In the genomic region with DNA sequence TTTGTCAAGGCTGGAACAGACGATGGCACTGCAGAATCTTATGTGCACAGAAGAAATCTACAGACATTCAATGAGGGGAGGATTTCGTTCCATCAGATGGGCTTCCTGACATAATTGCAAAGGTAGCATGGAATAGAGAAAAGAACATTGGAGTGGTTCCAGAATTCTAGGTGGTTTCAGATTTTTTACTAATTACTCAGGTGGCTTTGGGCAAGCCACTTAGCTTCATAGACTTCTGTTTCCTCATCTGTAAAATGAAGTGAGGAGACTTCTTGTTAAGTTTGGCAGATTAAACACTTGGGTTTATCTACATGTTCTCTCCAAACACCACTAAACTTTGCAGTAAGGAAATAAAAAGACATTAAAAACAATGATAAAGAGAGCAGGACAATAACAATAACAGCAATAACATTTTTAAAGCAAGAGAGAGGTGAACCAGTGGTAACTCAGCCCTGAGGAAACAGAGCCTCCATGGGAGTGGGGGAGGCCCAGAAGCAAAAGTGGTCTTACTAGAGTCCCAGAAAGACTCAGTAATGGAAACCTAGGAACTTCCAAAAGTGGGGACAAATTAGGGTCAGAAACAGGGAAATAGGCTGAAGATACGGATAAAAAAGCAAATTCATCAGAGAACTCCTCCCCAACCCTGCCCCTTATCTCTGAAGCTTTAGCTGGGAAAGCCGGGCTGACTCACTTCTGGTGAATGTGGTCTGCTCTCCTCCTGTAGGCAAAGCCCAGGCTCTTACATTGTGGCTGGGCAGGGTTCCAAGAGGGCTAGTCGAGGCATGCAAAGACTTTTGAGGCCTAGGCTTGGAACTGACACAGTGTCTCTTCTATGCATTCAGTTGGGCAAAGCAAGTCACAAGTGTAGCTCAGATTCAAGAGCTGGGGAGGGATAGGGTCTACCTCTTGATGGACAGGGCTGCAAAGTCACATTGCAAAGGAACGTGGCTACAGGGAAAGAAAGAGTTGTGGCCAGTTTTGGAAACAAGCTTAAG, we compare ENCODE assay signal across 8 cellular contexts. TPM values are rescaled to one million over a fixed set of nuclear protein-coding genes. Genes with fewer than 3 reads are reported as not detected.
DNase-seq lines count a peak whose midpoint lies in the region; ATAC-seq, FAIRE-seq and TF ChIP-seq lines count a peak whose summit lies in the region.

No MANE protein-coding gene starts in this region.

- H3K4me3 ChIP-seq in A549: no peak overlapping the region
- H3K4me3 ChIP-seq in coronary artery: no peak overlapping the region
- H3K4me3 ChIP-seq in ovary: no peak overlapping the region

- TF ChIP-seq EP300 in A549 (IDR thresholded peaks at IDR 0.05) (no peak; a peak in 1 of 5 replicates), ovary (IDR thresholded peaks at IDR 0.05) (no peak)

- peaks cover 21% of the 10 kb centered on the region for H3K4me1 ChIP-seq in A549
- H3K4me1 ChIP-seq in ovary (ENCODE audit: insufficient read depth): peaks cover 2% of the 10 kb centered on the region

- H3K4me1 Mint-ChIP-seq in T-helper 2 cell treated with Interferon-gamma antibody and Interleukin-4, amounts not matched to agents 5 μg/mL and 100 μg/mL, for 36 hours (ENCODE audit: low read depth): peaks cover 47% of the 10 kb centered on the region

- peak overlapping the region; percentile 74 to 88 for H3K27ac ChIP-seq in A549
- H3K27ac ChIP-seq in coronary artery: peak overlapping the region in 1 of 2 donors; percentile 12
- no peak overlapping the region for H3K27ac ChIP-seq in ovary

- DNase-seq in A549 (ENCODE audit: low read depth in 1 of 2, low spot score in 1 of 2) (peak; percentile 54 to 71), HT1080 (ENCODE audit: low read depth) (peak; percentile 94), coronary artery (ENCODE audit: low spot score) (peak; percentile 83), ovary (peak; percentile 40 to 62 (median 48)), NCI-H2029 (lab: John Stamatoyannopoulos, UW) (no peak), NCI-H1930 (lab: John Stamatoyannopoulos, UW) (no peak)
- DNase-seq in T-helper 2 cell treated with Interferon-gamma antibody and Interleukin-4, amounts not matched to agents 5 μg/mL and 100 μg/mL, for 36 hours (ENCODE audit: low spot score): peak; percentile 41

- peak; percentile 28 for FAIRE-seq in A549 (lab: Jason Lieb, UNC)

- TF ChIP-seq POLR2A in A549 (IDR thresholded peaks at IDR 0.05; ENCODE audit: low read length) (no peak), ovary (IDR thresholded peaks at IDR 0.05) (no peak)

- H3K36me3 Mint-ChIP-seq in T-helper 2 cell treated with Interferon-gamma antibody and Interleukin-4, amounts not matched to agents 5 μg/mL and 100 μg/mL, for 36 hours (ENCODE audit: low read depth): no peaks in the 10 kb centered on the region

- H3K9me3 ChIP-seq in A549: no peaks in the 10 kb centered on the region
- H3K9me3 ChIP-seq in ovary: no peaks in the 10 kb centered on the region

- WGBS in A549 (ENCODE audit: missing lambda C conversion rate): 47% methylated on average over 6 of the region's 6 CpGs
- WGBS in ovary, 3 donors: 42 to 46% (median 44%) methylated on average over 6 of the region's 6 CpGs

- peak overlapping the region; percentile 83 for H3K27ac Mint-ChIP-seq in T-helper 2 cell treated with Interferon-gamma antibody and Interleukin-4, amounts not matched to agents 5 μg/mL and 100 μg/mL, for 36 hours

- H3K4me2 ChIP-seq in A549: peak overlapping the region; percentile 71

- H3K27me3 ChIP-seq in ovary: no peaks in the 10 kb centered on the region

- ATAC-seq in A549: peak; percentile 81 to 95; a peak in 5 of 6 replicates
- ATAC-seq in GM18909 (IDR thresholded peaks at IDR 0.05; ENCODE audit: poor library complexity, unreplicated experiment): peak; percentile 41

- TF ChIP-seq CTCF in A549 (IDR thresholded peaks at IDR 0.05) (no peak), coronary artery (IDR thresholded peaks at IDR 0.05) (no peak), ovary (IDR thresholded peaks at IDR 0.05) (no peak)

- H3K27me3 Mint-ChIP-seq in T-helper 2 cell treated with Interferon-gamma antibody and Interleukin-4, amounts not matched to agents 5 μg/mL and 100 μg/mL, for 36 hours (ENCODE audit: low read depth): no peaks in the 10 kb centered on the region

- intact Hi-C loops in ovary (cut with DNase I): loop anchor here in 2 of 4 donors (5.0 kb wide), 1 partner anchor 968 kb away; a partner anchor contains a TSS

- H3K9me3 Mint-ChIP-seq in T-helper 2 cell treated with Interferon-gamma antibody and Interleukin-4, amounts not matched to agents 5 μg/mL and 100 μg/mL, for 36 hours: no peaks in the 10 kb centered on the region

- H3K36me3 ChIP-seq in ovary: no peaks in the 10 kb centered on the region

- CTCF ChIA-PET in A549 (lab: Yijun Ruan, JAX): interaction anchor here (0.6 to 8.0 kb wide), 11 partner anchors 10 to 969 kb away, joined by 3 to 119 read pairs (median 6); a partner anchor contains a TSS

- TF ChIP-seq RAD21 in A549 (conservative IDR thresholded peaks at IDR 0.05 in 1 of 2, IDR thresholded peaks at IDR 0.05 in 1 of 2): peak; percentile 20 to 31; a peak in 1 of 5 replicates

- POLR2A ChIA-PET in A549 (lab: Yijun Ruan, JAX): interaction anchor here (1.0 kb wide), 1 partner anchor 965 kb away, joined by 3 read pairs; a partner anchor contains a TSS

- H3K4me3 Mint-ChIP-seq in T-helper 2 cell treated with Interferon-gamma antibody and Interleukin-4, amounts not matched to agents 5 μg/mL and 100 μg/mL, for 36 hours: peak overlapping the region; percentile 69

TF ChIP-seq in A549, 52 proteins besides CTCF, POLR2A, EP300 and RAD21:
- TF ChIP-seq SMC3 (IDR thresholded peaks at IDR 0.05): peak; percentile 12; the same call in 1 of the 3 replicates
- TF ChIP-seq HOXA7 (CRISPR knock-in tag; IDR thresholded peaks at IDR 0.05): no peak
- no peak for TF ChIP-seq NR3C1 (IDR thresholded peaks at IDR 0.05)
- TF ChIP-seq FOXS1 (CRISPR knock-in tag; IDR thresholded peaks at IDR 0.05): no peak
- no peak for TF ChIP-seq TP53 (CRISPR knock-in tag; IDR thresholded peaks at IDR 0.05)
- TF ChIP-seq JUN (IDR thresholded peaks at IDR 0.05): peak in 1 of 2 experiments; percentile 58; a peak in 2 of 5 replicates
- TF ChIP-seq, protein P1, sequence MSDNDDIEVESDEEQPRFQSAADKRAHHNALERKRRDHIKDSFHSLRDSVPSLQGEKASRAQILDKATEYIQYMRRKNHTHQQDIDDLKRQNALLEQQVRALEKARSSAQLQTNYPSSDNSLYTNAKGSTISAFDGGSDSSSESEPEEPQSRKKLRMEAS (IDR thresholded peaks at IDR 0.05): peak; percentile 54; the same call in 1 of the 2 replicates
- TF ChIP-seq ZNF302 (CRISPR knock-in tag; IDR thresholded peaks at IDR 0.05): no peak
- TF ChIP-seq, protein P2, sequence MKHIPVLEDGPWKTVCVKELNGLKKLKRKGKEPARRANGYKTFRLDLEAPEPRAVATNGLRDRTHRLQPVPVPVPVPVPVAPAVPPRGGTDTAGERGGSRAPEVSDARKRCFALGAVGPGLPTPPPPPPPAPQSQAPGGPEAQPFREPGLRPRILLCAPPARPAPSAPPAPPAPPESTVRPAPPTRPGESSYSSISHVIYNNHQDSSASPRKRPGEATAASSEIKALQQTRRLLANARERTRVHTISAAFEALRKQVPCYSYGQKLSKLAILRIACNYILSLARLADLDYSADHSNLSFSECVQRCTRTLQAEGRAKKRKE (CRISPR knock-in tag; IDR thresholded peaks at IDR 0.05; ENCODE audit: low read depth): no peak
- TF ChIP-seq JUNB (IDR thresholded peaks at IDR 0.05): peak; percentile 32; the same call in 1 of the 2 replicates
- no peak for TF ChIP-seq POLR2AphosphoS2 (conservative IDR thresholded peaks at IDR 0.05; ENCODE audit: low read length)
- no peak; the same call in 1 of the 2 replicates for TF ChIP-seq FOSL2 (IDR thresholded peaks at IDR 0.05)
- peak; percentile 65 for TF ChIP-seq FOSL2 (CRISPR knock-in tag; IDR thresholded peaks at IDR 0.05)

RNA-seq across cellular contexts. Expression of a gene that starts 11.8 kb away (rescaled TPM):
- polyA plus RNA-seq in A549 (2011; rRNA removed) (0.06 TPM in 1 of 2 replicates, not detected in the other), A549 (2017; fragmentation: RNase III; extraction: RNeasy Plus Mini Kit Qiagen cat#74134 plus additional on column Dnase treatment) (0.06 to 0.11 TPM (median 0.09 TPM) in 3 replicates), ovary (not detected)
- 0.03 and 0.04 TPM in 2 replicates for polyA plus RNA-seq in A549 (2012; cell fraction: cytosol; rRNA removed)
- 0.02 and 0.06 TPM in 2 replicates for polyA plus RNA-seq in A549 (2012; cell fraction: nucleus; rRNA removed)
- polyA minus RNA-seq in A549 (2011; rRNA and poly(A)+ RNA removed): 0.44 TPM in 1 of 2 replicates, not detected in the other
- 0.47 and 0.80 TPM in 2 replicates for total RNA-seq in HT1080 (2014; rRNA removed; shearing (Covaris generic))
- 3.8 and 5.5 TPM in 2 replicates for polyA plus RNA-seq in HT1080 (2015; cell fraction: cytosol; rRNA removed)
- 7.0 and 7.6 TPM in 2 replicates for polyA plus RNA-seq in HT1080 (2015; cell fraction: nucleus; rRNA removed)
- total RNA-seq in ovary: under 1 TPM in 1 of 7 donors, not detected in 6; 0.23 TPM

Comparison
In these comparisons a context has a peak if more than half of its experiments do, and no peak if none do; other contexts are left out.
1. DNase-seq: peak in A549 (2 of 2), HT1080 (single experiment), T-helper 2 cell treated with Interferon-gamma antibody and Interleukin-4, amounts not matched to agents 5 μg/mL and 100 μg/mL, for 36 hours (single experiment), coronary artery (single experiment) and ovary (5 of 5); none in NCI-H2029 (single experiment) and NCI-H1930 (0 of 2).
2. H3K27ac ChIP-seq: peak in A549 (2 of 2); none in ovary (0 of 2).